ENCODE assay signal across 29 cellular contexts in the genomic region with DNA sequence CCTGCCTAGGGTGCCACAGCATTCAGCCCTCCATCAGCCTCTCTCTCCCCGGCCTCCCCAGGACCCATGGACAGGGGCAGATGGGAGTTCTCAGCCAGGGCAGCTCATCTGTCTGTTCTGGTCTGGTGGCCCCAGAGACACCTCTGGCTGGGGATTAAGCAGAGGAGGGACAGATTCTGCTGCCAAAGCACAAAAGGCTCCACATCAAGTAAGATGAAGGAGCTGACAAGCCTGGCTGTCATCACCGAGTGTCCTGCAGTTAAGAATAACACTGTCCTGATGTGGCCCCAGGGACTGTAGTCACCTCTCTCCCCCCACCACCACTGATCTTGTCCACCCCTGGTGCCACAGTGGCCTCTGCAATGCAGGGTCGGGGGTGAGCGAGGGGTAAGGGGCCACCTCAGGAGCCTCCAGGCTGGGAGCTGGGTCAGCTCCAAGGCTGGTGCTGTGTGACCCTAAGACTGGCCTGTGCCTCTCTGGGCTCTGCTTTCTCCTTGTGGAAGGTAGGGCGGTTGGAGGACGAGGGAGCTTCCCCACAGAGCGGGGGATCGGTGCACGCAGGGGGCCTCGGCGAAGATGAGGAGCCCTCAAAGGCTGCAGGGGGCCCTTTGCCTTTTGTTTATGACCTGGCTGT. TPM values are rescaled to one million over a fixed set of nuclear protein-coding genes. Genes with fewer than 3 reads are reported as not detected.
"Had no signal": no experiment of that assay in that cellular context is flagged by ENCODE, and none has a peak within 500 bp of the region (broad histone marks: within the 10 kb centered on the region; RNA-seq: fewer than 3 reads in every experiment).

No MANE protein-coding gene starts in this region.

- H3K9me3 Mint-ChIP-seq: activated B cell treated with CpG ODN at 0.5 μM for 24 hours; activated naive CD4-positive, alpha-beta T cell treated with anti-CD3 and anti-CD28 coated beads for 36 hours; activated naive CD8-positive, alpha-beta T cell treated with anti-CD3 and anti-CD28 coated beads, Interleukin-2, amount 10 ng/mL, durations not matched to agents 7 days and 5 days; naive thymus-derived CD4-positive, alpha-beta T cell; neural crest cell; T-helper 1 cell treated with Interleukin-12 subunit alpha and Interleukin-12 subunit beta and Interleukin-4 antibody, amounts not matched to agents 30 μg/mL and 1 μg/mL, for 36 hours had no signal

- H3K27ac Mint-ChIP-seq: activated B cell treated with CpG ODN at 0.5 μM for 24 hours; activated CD4-positive, alpha-beta T cell treated with anti-CD3 and anti-CD28 coated beads for 36 hours; activated naive CD4-positive, alpha-beta T cell treated with anti-CD3 and anti-CD28 coated beads for 36 hours; activated naive CD8-positive, alpha-beta T cell treated with anti-CD3 and anti-CD28 coated beads, Interleukin-2, amount 10 ng/mL, durations not matched to agents 7 days and 5 days; naive thymus-derived CD4-positive, alpha-beta T cell; T-helper 1 cell treated with Interleukin-12 subunit alpha and Interleukin-12 subunit beta and Interleukin-4 antibody, amounts not matched to agents 30 μg/mL and 1 μg/mL, for 36 hours had no signal

- H3K27me3 ChIP-seq: breast epithelium, testis, vagina had no signal

- H3K27me3 Mint-ChIP-seq: activated B cell treated with CpG ODN at 0.5 μM for 24 hours; activated CD4-positive, alpha-beta T cell treated with anti-CD3 and anti-CD28 coated beads for 36 hours; activated naive CD8-positive, alpha-beta T cell treated with anti-CD3 and anti-CD28 coated beads, Interleukin-2, amount 10 ng/mL, durations not matched to agents 7 days and 5 days; naive thymus-derived CD4-positive, alpha-beta T cell had no signal

- H3K4me3 Mint-ChIP-seq: activated B cell treated with CpG ODN at 0.5 μM for 24 hours; activated CD4-positive, alpha-beta T cell treated with anti-CD3 and anti-CD28 coated beads for 36 hours; activated naive CD4-positive, alpha-beta T cell treated with anti-CD3 and anti-CD28 coated beads for 36 hours; activated naive CD8-positive, alpha-beta T cell treated with anti-CD3 and anti-CD28 coated beads, Interleukin-2, amount 10 ng/mL, durations not matched to agents 7 days and 5 days; naive thymus-derived CD4-positive, alpha-beta T cell; neural crest cell; T-helper 1 cell treated with Interleukin-12 subunit alpha and Interleukin-12 subunit beta and Interleukin-4 antibody, amounts not matched to agents 30 μg/mL and 1 μg/mL, for 36 hours had no signal

- H3K4me2 ChIP-seq: smooth muscle cell had no signal

- H3K9me3 ChIP-seq: breast epithelium, testis, vagina had no signal

- H3K36me3 Mint-ChIP-seq: activated naive CD8-positive, alpha-beta T cell treated with anti-CD3 and anti-CD28 coated beads, Interleukin-2, amount 10 ng/mL, durations not matched to agents 7 days and 5 days; naive thymus-derived CD4-positive, alpha-beta T cell had no signal

- DNase-seq: activated B cell treated with CpG ODN at 0.5 μM for 24 hours; activated CD4-positive, alpha-beta T cell treated with anti-CD3 and anti-CD28 coated beads for 36 hours; activated CD4-positive, alpha-beta T cell treated with anti-CD3 and anti-CD28 coated beads, Interleukin-2, amount 50 U/mL, for 4 hours; activated naive CD4-positive, alpha-beta T cell treated with anti-CD3 and anti-CD28 coated beads for 36 hours; activated naive CD8-positive, alpha-beta T cell treated with anti-CD3 and anti-CD28 coated beads, Interleukin-2, amount 10 ng/mL, durations not matched to agents 7 days and 5 days; activated T-cell treated with anti-CD3 and anti-CD28 coated beads, Interleukin-2, amount 50 U/mL, for 48 hours; amniotic stem cell; cortex of kidney; naive thymus-derived CD4-positive, alpha-beta T cell; stimulated activated CD4-positive, alpha-beta T cell treated with anti-CD3 and anti-CD28 coated beads, Interleukin-2, amount 100 ng/mL, for 48 hours; stimulated activated CD8-positive, alpha-beta memory T cell treated with anti-CD3 and anti-CD28 coated beads, Interleukin-4, amount 100 ng/mL, for 48 hours; stimulated activated naive CD4-positive, alpha-beta T cell; T1000; testis; trophoblast cell had no signal

- ATAC-seq: activated CD4-positive, alpha-beta T cell treated with anti-CD3 and anti-CD28 coated beads for 36 hours; left lobe of liver; sciatic nerve had no signal

- H3K27ac ChIP-seq: breast epithelium, testis, vagina had no signal

- H3K4me3 ChIP-seq: breast epithelium, smooth muscle cell, testis, vagina had no signal

- H3K4me1 Mint-ChIP-seq: neural crest cell had no signal

- H3K36me3 ChIP-seq: breast epithelium, vagina had no signal

- H3K4me1 ChIP-seq: breast epithelium, testis, vagina had no signal

- FAIRE-seq: endometrium, keratinocyte had no signal

RNA-seq across cellular contexts. Expression of a gene that starts 18.7 kb away (rescaled TPM):
- total RNA-seq: activated B cell treated with CpG ODN at 0.5 μM for 24 hours, epithelial cell of proximal tubule, fibroblast of villous mesenchyme, left lobe of liver, lung microvascular endothelial cell, osteocyte, pulmonary artery endothelial cell had no signal
- polyA plus RNA-seq: keratinocyte; naive thymus-derived CD4-positive, alpha-beta T cell; smooth muscle cell had no signal
